8 cellular contexts compared by ENCODE assay signal in the genomic region with DNA sequence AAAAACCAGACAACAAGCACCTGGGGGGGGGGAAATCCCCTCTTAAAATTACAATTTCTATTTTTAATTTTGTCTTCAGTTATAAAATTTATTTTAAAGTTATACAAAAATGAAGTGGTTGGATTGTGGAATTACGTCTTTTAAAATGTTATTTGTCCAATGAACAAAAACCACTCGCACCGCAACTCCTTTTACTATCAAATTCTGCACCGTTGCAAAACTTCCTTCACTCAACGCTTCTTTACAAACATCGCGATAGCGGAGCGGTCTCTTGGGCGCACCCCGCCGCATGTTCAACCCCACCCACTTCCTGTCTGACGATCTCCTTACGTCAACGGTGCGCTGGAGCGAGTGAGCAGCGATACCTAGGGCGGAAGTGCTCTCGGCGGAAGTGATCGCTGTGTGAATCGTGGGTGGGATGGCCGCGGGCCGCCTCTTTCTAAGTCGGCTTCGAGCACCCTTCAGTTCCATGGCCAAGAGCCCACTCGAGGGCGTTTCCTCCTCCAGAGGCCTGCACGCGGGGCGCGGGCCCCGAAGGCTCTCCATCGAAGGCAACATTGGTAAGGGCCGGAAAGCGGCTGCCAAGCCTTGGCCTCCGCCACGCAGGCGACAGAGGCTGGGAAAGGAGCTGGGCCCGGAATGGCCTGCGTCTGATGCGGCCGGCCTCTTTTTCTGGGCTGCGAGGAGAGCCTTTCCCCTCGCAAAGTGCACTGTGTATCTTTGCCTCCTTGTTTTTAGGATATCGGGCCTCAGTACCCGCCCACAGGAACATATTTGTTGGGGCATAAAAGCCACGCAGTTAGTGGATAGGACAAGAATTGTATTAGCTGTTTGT. TPM values are rescaled to one million over a fixed set of nuclear protein-coding genes. Genes with fewer than 3 reads are reported as not detected.
A peak's percentile ranks its signal among the peaks of the same experiment; 100 is the strongest.
DNase-seq lines count a peak whose midpoint lies in the region; ATAC-seq and TF ChIP-seq lines count a peak whose summit lies in the region.

A gene (plus strand): TSS at position 388 of the 835 bp plus-strand sequence. CDS start 31 bp downstream, at position 419.

- H3K9me3 ChIP-seq in suprapubic skin, result no peaks in the 10 kb centered on the region

- WGBS in suprapubic skin, result 1% methylated on average over 33 of the region's 50 CpGs

- H3K4me1 ChIP-seq in suprapubic skin, result peaks cover 44% of the 10 kb centered on the region

- H3K27me3 ChIP-seq in suprapubic skin, result no peaks in the 10 kb centered on the region

- peak within 1 kb of the TSS; percentile 87 to 98 for H3K27ac Mint-ChIP-seq in activated naive CD4-positive, alpha-beta T cell treated with anti-CD3 and anti-CD28 coated beads, Interleukin-2, amount 50 U/mL, for 72 hours

- ATAC-seq in HG02610 (IDR thresholded peaks at IDR 0.05; ENCODE audit: unreplicated experiment), result peak; percentile 100
- ATAC-seq in activated naive CD4-positive, alpha-beta T cell treated with anti-CD3 and anti-CD28 coated beads, Interleukin-2, amount 50 U/mL, for 72 hours, result peak; percentile 100

- TF ChIP-seq POLR2A in suprapubic skin (IDR thresholded peaks at IDR 0.05), result peak; percentile 57 to 96

- TF ChIP-seq EP300 in suprapubic skin (IDR thresholded peaks at IDR 0.05), result no peak

- DNase-seq in NCI-H1092 treated with DMSO at 0.1 percent for 48 hours (lab: John Stamatoyannopoulos, UW) (peak; percentile 96), SKM-1 (lab: John Stamatoyannopoulos, UW; ENCODE audit: unreplicated experiment) (peak; percentile 100), globus pallidus (ENCODE audit: low spot score) (peak; percentile 97), nucleus accumbens (lab: John Stamatoyannopoulos, UW) (peak; percentile 56 to 98 (median 93)), suprapubic skin (ENCODE audit: low spot score in 2 of 2) (peak; percentile 98 to 99)
- DNase-seq in activated naive CD4-positive, alpha-beta T cell treated with anti-CD3 and anti-CD28 coated beads, Interleukin-2, amount 50 U/mL, for 72 hours (ENCODE audit: low spot score in 2 of 2), result peak; percentile 90 to 97

- no peak for TF ChIP-seq CTCF in suprapubic skin (IDR thresholded peaks at IDR 0.05)

- no peaks in the 10 kb centered on the region for H3K9me3 Mint-ChIP-seq in activated naive CD4-positive, alpha-beta T cell treated with anti-CD3 and anti-CD28 coated beads, Interleukin-2, amount 50 U/mL, for 72 hours

- H3K4me3 ChIP-seq in GM08714 (ENCODE audit: low read length) (peak within 1 kb of the TSS; percentile 88), suprapubic skin (peak within 1 kb of the TSS; percentile 63)

- peaks cover 8 to 18% of the 10 kb centered on the region in 2 donors for H3K36me3 Mint-ChIP-seq in activated naive CD4-positive, alpha-beta T cell treated with anti-CD3 and anti-CD28 coated beads, Interleukin-2, amount 50 U/mL, for 72 hours

- H3K27ac ChIP-seq in suprapubic skin, result peak within 1 kb of the TSS; percentile 90

- no peaks in the 10 kb centered on the region for H3K36me3 ChIP-seq in suprapubic skin

RNA-seq across cellular contexts. Expression of the gene that starts here (rescaled TPM):
- 10 to 100 TPM; 75.5 to 89.1 TPM for total RNA-seq in activated naive CD4-positive, alpha-beta T cell treated with anti-CD3 and anti-CD28 coated beads, Interleukin-2, amount 50 U/mL, for 72 hours
- total RNA-seq in suprapubic skin, result 10 to 100 TPM; 26.2 to 74.9 (median 48.1) TPM

Comparison
In these comparisons a context has a peak if more than half of its experiments do, and no peak if none do; other contexts are left out.
1. Peak in every context shown above with its lines: DNase-seq, ATAC-seq, H3K4me3 ChIP-seq and H3K27ac ChIP-seq.